ENCODE assay signal across 21 cellular contexts in genomic region chr12:85627584-85627983, GRCh38.
DNase-seq lines count a peak whose midpoint lies in the region; ATAC-seq and TF ChIP-seq lines count a peak whose summit lies in the region.
"Had no signal": no experiment of that assay in that cellular context is flagged by ENCODE, and none has a peak within 500 bp of the region (broad histone marks: within the 10 kb centered on the region; RNA-seq: fewer than 3 reads in every experiment).

No MANE protein-coding gene starts in this region.

- TF ChIP-seq CTCF in astrocyte of the cerebellum (IDR thresholded peaks at IDR 0.05; ENCODE audit: low read depth, low read length, missing control alignments) (no peak), foreskin keratinocyte (conservative IDR thresholded peaks at IDR 0.05) (no peak), lower lobe of right lung (IDR thresholded peaks at IDR 0.05) (no peak)

- peaks cover 23% of the 10 kb centered on the region for H3K4me1 ChIP-seq in foreskin keratinocyte
- H3K4me1 ChIP-seq in lower lobe of right lung, result no peaks in the 10 kb centered on the region
- H3K4me1 ChIP-seq: BLaER1, Peyer's patch, prostate gland had no signal

- H3K4me3 ChIP-seq in astrocyte of the cerebellum (ENCODE audit: low read depth, low read length) (no peak overlapping the region), lower lobe of right lung (no peak overlapping the region)
- H3K4me3 ChIP-seq: BLaER1, Peyer's patch, prostate gland had no signal

- peak; percentile 24 for DNase-seq in AG20443 (ENCODE audit: low spot score)
- peak; percentile 84 for DNase-seq in HT1080 (ENCODE audit: low read depth)
- peak; percentile 53 for DNase-seq in astrocyte of the cerebellum (ENCODE audit: low read depth)
- DNase-seq in foreskin keratinocyte, result peak in 1 of 2 donors; percentile 82
- DNase-seq in activated T-cell treated with anti-CD3 and anti-CD28 coated beads, Interleukin-2, amount 50 U/mL, for 48 hours, result no peak
- no peak for DNase-seq in lower lobe of right lung
- DNase-seq in NCI-H1105 (lab: John Stamatoyannopoulos, UW), result no peak
- DNase-seq in SIG-M5 treated with dmso at 0.1 percent for 504 hours (lab: John Stamatoyannopoulos, UW; ENCODE audit: unreplicated experiment), result no peak
- DNase-seq: activated CD4-positive, alpha-beta T cell treated with anti-CD3 and anti-CD28 coated beads for 48 hours; activated T-cell treated with anti-CD3 and anti-CD28 coated beads, Interleukin-2, amount 50 U/mL, for 72 hours; DND-41; effector CD4-positive, alpha-beta T cell; head of caudate nucleus; Kasumi-1; kidney glomerular epithelial cell; NCI-H187; NCI-H524 treated with DMSO at 0.1 percent for 48 hours; Peyer's patch; T-helper 2 cell had no signal

- no peaks in the 10 kb centered on the region for H3K36me3 ChIP-seq in lower lobe of right lung
- H3K36me3 ChIP-seq: BLaER1, Peyer's patch, prostate gland had no signal

- in situ Hi-C loops in astrocyte of the cerebellum (cut with HindIII; ENCODE audit: low sequenced_read_pairs), result no loop called here

- H3K27me3 ChIP-seq in foreskin keratinocyte, result no peaks in the 10 kb centered on the region
- no peaks in the 10 kb centered on the region for H3K27me3 ChIP-seq in lower lobe of right lung (ENCODE audit: low read depth)
- H3K27me3 ChIP-seq: BLaER1, Peyer's patch had no signal

- intact Hi-C loops in lower lobe of right lung (cut with DNase I), result no loop called here

- no peak overlapping the region for H3K27ac ChIP-seq in foreskin keratinocyte
- no peak overlapping the region for H3K27ac ChIP-seq in lower lobe of right lung
- H3K27ac ChIP-seq: BLaER1, Peyer's patch, prostate gland had no signal

- H3K9me3 ChIP-seq in lower lobe of right lung, result no peaks in the 10 kb centered on the region
- H3K9me3 ChIP-seq: BLaER1, Peyer's patch, prostate gland had no signal

- ATAC-seq in foreskin keratinocyte (peak; percentile 65), lower lobe of right lung (no peak)
- ATAC-seq: activated T-cell treated with anti-CD3 and anti-CD28 coated beads, Interleukin-2, amount 50 U/mL, for 72 hours had no signal

Comparison
In these comparisons a context has a peak if more than half of its experiments do, and no peak if none do; other contexts are left out.
1. DNase-seq: peak in AG20443 (single experiment), HT1080 (single experiment) and astrocyte of the cerebellum (single experiment); none in activated T-cell treated with anti-CD3 and anti-CD28 coated beads, Interleukin-2, amount 50 U/mL, for 48 hours (0 of 2), lower lobe of right lung (single experiment), NCI-H1105 (single experiment) and SIG-M5 treated with dmso at 0.1 percent for 504 hours (single experiment).